In genomic region chr1:11412166-11412565, GRCh38 we compare ENCODE assay signal across 24 cellular contexts.
A peak's percentile ranks its signal among the peaks of the same experiment; 100 is the strongest.
DNase-seq lines count a peak whose midpoint lies in the region; ATAC-seq, FAIRE-seq and TF ChIP-seq lines count a peak whose summit lies in the region.
"Had no signal": no experiment of that assay in that cellular context is flagged by ENCODE, and none has a peak within 500 bp of the region (broad histone marks: within the 10 kb centered on the region; RNA-seq: fewer than 3 reads in every experiment).

No MANE protein-coding gene starts in this region.

- POLR2A ChIA-PET in H1 (lab: Charles Lee; ENCODE audit: partially characterized antibody) = no interaction called here

- WGBS in H1 (ENCODE audit: extremely low coverage in 1 of 2, insufficient coverage in 1 of 2, insufficient read length in 1 of 2, insufficient replicate concordance in 2 of 2, low coverage in 1 of 2, low lambda C conversion rate in 2 of 2, missing lambda C conversion rate in 1 of 2), 2 experiments = 95% methylated on average over 2 of the region's 3 CpGs; no CpG with 5 or more reads in 1 of the 2 experiments
- 70 to 88% (median 74%) methylated on average over 3 of the region's 3 CpGs for WGBS in spleen, 5 donors
- WGBS in esophagus squamous epithelium, 2 donors = 61 to 76% methylated on average over 2 to 3 of the region's 3 CpGs

- H2AFZ ChIP-seq in H1 (ENCODE audit: low read length) = no peak overlapping the region

- H2BK12ac ChIP-seq in H1 (ENCODE audit: low read depth, low read length) = no peak overlapping the region

- H3K4me2 ChIP-seq in H1 (ENCODE audit: insufficient read depth in 1 of 2, low read depth in 2 of 2, low read length in 2 of 2) = no peak overlapping the region

- DNase-seq in NCI-H1694 treated with DMSO at 0.1 percent for 48 hours (lab: John Stamatoyannopoulos, UW) (peak; percentile 56), NCI-H1694 (lab: John Stamatoyannopoulos, UW) (no peak), NCI-H446 (lab: John Stamatoyannopoulos, UW) (peak; percentile 81 to 97), H1 (ENCODE audit: low read depth in 1 of 2, low spot score in 2 of 2) (no peak), spleen (peak; percentile 17), esophagus squamous epithelium (lab: John Stamatoyannopoulos, UW) (no peak), GF-D8 (lab: John Stamatoyannopoulos, UW) (no peak)
- DNase-seq: BE2C; CD8-positive, alpha-beta memory T cell; DMS153; DND-41; Karpas-422; NCI-H1105; NCI-H146; NCI-H2029 treated with DMSO at 0.1 percent for 48 hours; NCI-H226; NCI-H526; Right ventricle myocardium superior; RPMI8226 had no signal

- H3K9ac ChIP-seq in H1 (replicated peaks in 1 of 4; ENCODE audit: extremely low read depth in 1 of 4, low read depth in 3 of 4, low read length in 3 of 4) = no peak overlapping the region

- H3K27ac ChIP-seq in H1 (ENCODE audit: low read depth, low read length) (no peak overlapping the region), spleen (no peak overlapping the region), esophagus squamous epithelium (no peak overlapping the region)
- H3K27ac ChIP-seq: 22Rv1, SJSA1 had no signal

- H3K4ac ChIP-seq in H1 (replicated peaks; ENCODE audit: insufficient read length, low read depth, low read length) = no peak overlapping the region

- TF ChIP-seq POLR2A in H1 (IDR thresholded peaks at IDR 0.05; ENCODE audit: control extremely low read depth in 1 of 2, low read depth in 2 of 2, low read length in 2 of 2) = no peak
- TF ChIP-seq POLR2A in spleen (IDR thresholded peaks at IDR 0.05) = no peak
- no peak for TF ChIP-seq POLR2A in esophagus squamous epithelium (IDR thresholded peaks at IDR 0.05)

- CTCF ChIA-PET in H1 (lab: Charles Lee; ENCODE audit: partially characterized antibody) = no interaction called here

- H3K14ac ChIP-seq in H1 (ENCODE audit: insufficient read length) = no peak overlapping the region

- no peak overlapping the region for H3K18ac ChIP-seq in H1 (ENCODE audit: extremely low read depth, low read length)

- no peaks in the 10 kb centered on the region for H4K20me1 ChIP-seq in H1 (replicated peaks in 1 of 2; ENCODE audit: control insufficient read depth in 1 of 2, insufficient read depth in 2 of 2, low read length in 2 of 2)

- no peak overlapping the region for H3K56ac ChIP-seq in H1 (replicated peaks; ENCODE audit: insufficient read length, low read depth, low read length)

- H2BK20ac ChIP-seq in H1 (ENCODE audit: low read length) = 0 out of 2 replicates have a peak overlapping the region, but pooled peaks have one; percentile 66

- H3K4me3 ChIP-seq in H1 (ENCODE audit: extremely low read depth in 1 of 4, insufficient read depth in 2 of 4, low read depth in 3 of 4, low read length in 4 of 4) = no peak overlapping the region
- H3K4me3 ChIP-seq in spleen = no peak overlapping the region
- H3K4me3 ChIP-seq in esophagus squamous epithelium = no peak overlapping the region
- H3K4me3 ChIP-seq: SJSA1 had no signal

- no peaks in the 10 kb centered on the region for H3K23me2 ChIP-seq in H1 (ENCODE audit: low read depth, low read length)

- H4K5ac ChIP-seq in H1 (ENCODE audit: insufficient read length, low read depth, low read length) = no peak overlapping the region

- H3K4me1 ChIP-seq in H1 (replicated peaks in 1 of 4; ENCODE audit: control insufficient read depth in 3 of 4, insufficient read depth in 4 of 4, low read length in 3 of 4) (peaks cover 2 to 16% (median 8%) of the 10 kb centered on the region in 4 experiments; a peak in 6 of 7 replicates), spleen (no peaks in the 10 kb centered on the region), esophagus squamous epithelium (no peaks in the 10 kb centered on the region)
- H3K4me1 ChIP-seq: SJSA1 had no signal

- H2AK5ac ChIP-seq in H1 (ENCODE audit: low read depth, low read length) = no peak overlapping the region

- TF ChIP-seq CTCF in H1 (IDR thresholded peaks at IDR 0.05; ENCODE audit: control extremely low read depth in 1 of 3, insufficient read depth in 1 of 3, low read depth in 1 of 3, low read length in 3 of 3) (no peak), spleen (IDR thresholded peaks at IDR 0.05 in 8 of 11, conservative IDR thresholded peaks at IDR 0.05 in 3 of 11) (no peak), esophagus squamous epithelium (IDR thresholded peaks at IDR 0.05) (no peak)

- intact Hi-C loops in spleen (cut with DNase I; ENCODE audit: low total_unique reads) (no loop called here), esophagus squamous epithelium (cut with DNase I) (no loop called here)

- H3K36me3 ChIP-seq in H1 (ENCODE audit: control insufficient read depth in 2 of 4, insufficient read depth in 4 of 4, low read length in 3 of 4) = no peaks in the 10 kb centered on the region
- H3K36me3 ChIP-seq in spleen = no peaks in the 10 kb centered on the region
- H3K36me3 ChIP-seq in esophagus squamous epithelium = no peaks in the 10 kb centered on the region
- H3K36me3 ChIP-seq: BE2C, SJSA1 had no signal

- H3K79me1 ChIP-seq in H1 (ENCODE audit: low read depth, low read length) = no peaks in the 10 kb centered on the region

- H3K9me3 ChIP-seq in H1 (ENCODE audit: insufficient read depth in 2 of 2, low read depth in 1 of 2, low read length in 1 of 2) (0 out of 4 replicates have a peak, but pooled peaks cover 0 to 2% of the 10 kb centered on the region in 2 experiments), spleen (no peaks in the 10 kb centered on the region), esophagus squamous epithelium (no peaks in the 10 kb centered on the region)
- H3K9me3 ChIP-seq: BE2C, SJSA1 had no signal

- no peak overlapping the region for H2BK5ac ChIP-seq in H1 (ENCODE audit: low read depth, low read length)

- H2BK15ac ChIP-seq in H1 (ENCODE audit: low read length) = peak overlapping the region; percentile 84; the same call in 1 of the 2 replicates

- no peak overlapping the region; the same call in 1 of the 2 replicates for H4K8ac ChIP-seq in H1 (ENCODE audit: extremely low read depth, insufficient read depth, low read length)

- H3K79me2 ChIP-seq in H1 (ENCODE audit: control insufficient read depth in 1 of 2, insufficient read depth in 2 of 2, low read length in 2 of 2) = no peaks in the 10 kb centered on the region

- no peak for TF ChIP-seq RAD21 in H1 (IDR thresholded peaks at IDR 0.05 in 1 of 2, conservative IDR thresholded peaks at IDR 0.05 in 1 of 2; ENCODE audit: low read depth in 2 of 2, low read length in 2 of 2)

- H3K23ac ChIP-seq in H1 (ENCODE audit: insufficient read length) = no peak overlapping the region

- H3K27me3 ChIP-seq in H1 (replicated peaks in 1 of 4; ENCODE audit: control insufficient read depth in 3 of 4, extremely low read depth in 1 of 4, insufficient read depth in 3 of 4, low read length in 3 of 4) (no peaks in the 10 kb centered on the region; a peak in 1 of 7 replicates), spleen (replicated peaks in 1 of 7) (peaks cover 0 to 48% (median 10%) of the 10 kb centered on the region in 7 donors), esophagus squamous epithelium (peaks cover 0 to 81% (median 0%) of the 10 kb centered on the region in 4 donors)
- H3K27me3 ChIP-seq: BE2C had no signal

- FAIRE-seq in H1 (lab: Jason Lieb, UNC) = no peak
- FAIRE-seq: GM18507, HepG2 had no signal

- no peak for ATAC-seq in HG03521 (IDR thresholded peaks at IDR 0.05; ENCODE audit: unreplicated experiment)
- ATAC-seq: HepG2 had no signal

- no peak for TF ChIP-seq EP300 in H1 (IDR thresholded peaks at IDR 0.05; ENCODE audit: borderline replicate concordance in 1 of 2, low read depth in 2 of 2, low read length in 2 of 2)

- no peak overlapping the region for H2BK120ac ChIP-seq in H1 (replicated peaks; ENCODE audit: low read depth, low read length)

- no peak overlapping the region for H4K91ac ChIP-seq in H1 (replicated peaks; ENCODE audit: insufficient read length, low read length)

TF ChIP-seq in H1, 55 proteins besides CTCF, POLR2A, EP300 and RAD21:
- TF ChIP-seq CBX5 (IDR thresholded peaks at IDR 0.05; ENCODE audit: low read depth, low read length) (no peak), POLR2AphosphoS5 (IDR thresholded peaks at IDR 0.05; ENCODE audit: low read depth, low read length) (no peak), PHF8 (conservative IDR thresholded peaks at IDR 0.05; ENCODE audit: low read depth, low read length) (no peak)
TF ChIP-seq in H1: peak in this region for 0.

Comparison
In these comparisons a context has a peak if more than half of its experiments do, and no peak if none do; other contexts are left out.
1. DNase-seq: peak in NCI-H1694 treated with DMSO at 0.1 percent for 48 hours (single experiment), NCI-H446 (2 of 2) and spleen (single experiment); none in NCI-H1694 (single experiment), H1 (0 of 2), esophagus squamous epithelium (single experiment) and GF-D8 (single experiment).